Comparison of ENCODE assay signal across 6 cellular contexts in the genomic region with DNA sequence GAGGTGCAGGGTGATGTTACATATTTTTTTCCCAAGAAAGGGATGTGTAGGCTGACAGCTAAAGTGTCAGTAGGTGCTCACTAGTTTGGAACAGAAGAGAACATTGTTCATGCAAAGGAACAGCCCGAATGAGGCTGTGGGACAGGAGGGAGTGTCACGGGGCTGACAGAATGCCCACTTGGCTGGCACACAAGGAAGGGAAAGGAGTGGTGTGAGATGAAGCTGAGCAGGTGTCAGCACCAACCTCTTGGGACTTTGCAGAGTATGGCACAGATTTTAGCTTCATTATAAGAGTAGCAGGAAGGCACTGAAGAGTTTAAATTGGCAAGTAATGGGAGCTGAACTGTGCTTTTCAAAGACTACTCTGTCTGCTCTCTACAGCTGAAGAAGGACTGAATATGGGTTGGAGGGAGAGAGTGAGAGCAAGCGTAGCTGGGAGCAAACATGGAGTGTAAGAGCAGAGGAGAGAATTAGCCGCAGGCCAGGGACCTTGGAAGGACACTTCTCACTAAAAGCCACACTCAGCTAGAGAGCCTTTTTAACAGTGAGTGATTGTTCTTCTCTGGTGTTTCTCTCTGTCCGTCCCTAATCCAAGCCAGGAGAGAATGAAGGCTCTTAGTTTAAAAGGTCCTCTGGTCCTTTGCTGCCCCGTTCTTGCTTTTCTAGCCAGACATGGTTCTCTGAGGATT. TPM values are rescaled to one million over a fixed set of nuclear protein-coding genes. Genes with fewer than 3 reads are reported as not detected.
"Had no signal": no experiment of that assay in that cellular context is flagged by ENCODE, and none has a peak within 500 bp of the region (broad histone marks: within the 10 kb centered on the region; RNA-seq: fewer than 3 reads in every experiment).

No MANE protein-coding gene starts in this region.

RNA-seq across cellular contexts. Expression of a gene that starts 35.0 kb away (rescaled TPM):
- total RNA-seq: activated CD4-positive, alpha-beta memory T cell treated with anti-CD3 and anti-CD28 coated beads, Interleukin-2, amount 10 ng/mL, durations not matched to agents 7 days and 5 days; activated CD8-positive, alpha-beta memory T cell treated with anti-CD3 and anti-CD28 coated beads, Interleukin-2, amount 10 ng/mL, durations not matched to agents 7 days and 5 days; bronchial epithelial cell; PC-3; T-helper 1 cell treated with Interleukin-12 subunit alpha and Interleukin-12 subunit beta and Interleukin-4 antibody, amounts not matched to agents 30 ng/mL and 1 ng/mL, for 36 hours; T-helper 2 cell treated with Interferon-gamma antibody and Interleukin-4, amounts not matched to agents 100 ng/mL and 5 ng/mL, for 36 hours had no signal
